Comparison of ENCODE assay signal across 10 cellular contexts in the genomic region with DNA sequence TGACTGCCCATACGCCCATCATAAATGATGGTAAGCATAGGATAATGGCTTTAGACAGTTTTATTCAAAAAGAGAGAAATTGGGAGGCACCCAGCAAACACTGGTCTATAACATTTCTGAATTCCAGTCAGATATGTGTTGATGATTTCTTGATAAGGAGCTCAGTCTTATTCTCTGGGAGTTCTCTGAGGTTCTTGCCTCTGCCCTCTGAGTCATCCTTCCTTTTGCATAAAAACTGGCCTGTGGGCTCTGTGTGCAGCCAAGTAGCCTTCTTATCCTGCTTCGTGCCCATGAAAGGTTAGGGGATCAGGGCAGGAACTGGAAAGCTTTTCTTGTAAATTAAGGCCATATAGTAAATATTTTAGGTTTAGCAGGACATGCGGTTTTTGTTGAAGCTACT. TPM values are rescaled to one million over a fixed set of nuclear protein-coding genes. Genes with fewer than 3 reads are reported as not detected.
A peak's percentile ranks its signal among the peaks of the same experiment; 100 is the strongest.
DNase-seq lines count a peak whose midpoint lies in the region; ATAC-seq and TF ChIP-seq lines count a peak whose summit lies in the region.
"Had no signal": no experiment of that assay in that cellular context is flagged by ENCODE, and none has a peak within 500 bp of the region (broad histone marks: within the 10 kb centered on the region; RNA-seq: fewer than 3 reads in every experiment).

No MANE protein-coding gene starts in this region.

- H3K27me3 ChIP-seq in gastrocnemius medialis, result no peaks in the 10 kb centered on the region

- no peak for ATAC-seq in gastrocnemius medialis
- no peak for ATAC-seq in GM21529 (IDR thresholded peaks at IDR 0.05; ENCODE audit: unreplicated experiment)
- ATAC-seq: WTC11 had no signal

- H3K36me3 ChIP-seq in gastrocnemius medialis, result peaks cover 0 to 48% of the 10 kb centered on the region in 2 donors

- no peak for TF ChIP-seq CTCF in gastrocnemius medialis (IDR thresholded peaks at IDR 0.05 in 4 of 5, conservative IDR thresholded peaks at IDR 0.05 in 1 of 5)

- in situ Hi-C loops in ACHN (cut with HindIII; ENCODE audit: low pct_ligation_motif_present, low pct_unique_long_range_greater_than_20kb, low sequenced_read_pairs) (no loop called here), gastrocnemius medialis (cut with MboI; ENCODE audit: low sequenced_read_pairs in 4 of 4) (no loop called here)

- no peaks in the 10 kb centered on the region for H3K9me3 ChIP-seq in gastrocnemius medialis

- H3K4me3 ChIP-seq in gastrocnemius medialis, result no peak overlapping the region

- intact Hi-C loops in cardiac septum (cut with DNase I) (no loop called here), gastrocnemius medialis (cut with DNase I; ENCODE audit: low total_unique reads) (no loop called here)

- DNase-seq in ACHN, result peak; percentile 42
- peak; percentile 83 for DNase-seq in HT1080 (ENCODE audit: low read depth)
- peak; percentile 91 for DNase-seq in amniotic epithelial cell (ENCODE audit: low read depth)
- DNase-seq in hepatic stellate cell (ENCODE audit: low spot score), result peak; percentile 9
- no peak for DNase-seq in cardiac septum (ENCODE audit: low spot score)
- DNase-seq in gastrocnemius medialis, result no peak
- DNase-seq in COLO668 (lab: John Stamatoyannopoulos, UW; ENCODE audit: unreplicated experiment), result no peak
- DNase-seq: NCI-H146 had no signal

- no peak overlapping the region for H3K27ac ChIP-seq in gastrocnemius medialis

- TF ChIP-seq POLR2A in gastrocnemius medialis (IDR thresholded peaks at IDR 0.05), result no peak

- H3K4me1 ChIP-seq in gastrocnemius medialis, result no peaks in the 10 kb centered on the region

RNA-seq across cellular contexts. Expression of a gene that starts 48.9 kb away (rescaled TPM):
- total RNA-seq in HT1080 (2014; rRNA removed; shearing (Covaris generic)), result 52.8 and 63.5 TPM in 2 replicates
- polyA plus RNA-seq in HT1080 (2015; cell fraction: cytosol; rRNA removed), result 42.7 and 51.9 TPM in 2 replicates
- polyA plus RNA-seq in HT1080 (2015; cell fraction: nucleus; rRNA removed), result 126 and 136 TPM in 2 replicates
- total RNA-seq in cardiac septum, result 40.9 TPM
- 10 to 100 TPM; 18.2 to 24.4 (median 21.3) TPM for total RNA-seq in gastrocnemius medialis

Comparison
In these comparisons a context has a peak if more than half of its experiments do, and no peak if none do; other contexts are left out.
1. DNase-seq: peak in ACHN (single experiment), HT1080 (single experiment), amniotic epithelial cell (single experiment) and hepatic stellate cell (single experiment); none in cardiac septum (single experiment), gastrocnemius medialis (0 of 2) and COLO668 (single experiment).